ENCODE assay signal across 24 cellular contexts in genomic region chr1:32779242-32779641, GRCh38. TPM values are rescaled to one million over a fixed set of nuclear protein-coding genes. Genes with fewer than 3 reads are reported as not detected.
DNase-seq lines count a peak whose midpoint lies in the region; ATAC-seq, FAIRE-seq and TF ChIP-seq lines count a peak whose summit lies in the region.
"Had no signal": no experiment of that assay in that cellular context is flagged by ENCODE, and none has a peak within 500 bp of the region (broad histone marks: within the 10 kb centered on the region; RNA-seq: fewer than 3 reads in every experiment).

No MANE protein-coding gene starts in this region.

- WGBS in K562 (ENCODE audit: insufficient coverage, low coverage, missing lambda C conversion rate) = 90% methylated on average over 5 of the region's 5 CpGs

- no peaks in the 10 kb centered on the region for H3K9me3 ChIP-seq in CD8-positive, alpha-beta T cell (ENCODE audit: low read length)
- no peaks in the 10 kb centered on the region for H3K9me3 ChIP-seq in K562 (replicated peaks; ENCODE audit: control insufficient read depth, insufficient read depth, low read depth, low read length)
- H3K9me3 ChIP-seq: Caco-2 had no signal

- H3K4me1 ChIP-seq in CD8-positive, alpha-beta T cell (ENCODE audit: insufficient read depth, low read length) = no peaks in the 10 kb centered on the region
- no peaks in the 10 kb centered on the region; a peak in 1 of 5 replicates for H3K4me1 ChIP-seq in K562 (replicated peaks in 1 of 2; ENCODE audit: control insufficient read depth in 2 of 2, insufficient read depth in 2 of 2, low read length in 2 of 2)
- H3K4me1 ChIP-seq: Caco-2 had no signal

- no peak overlapping the region for H2AFZ ChIP-seq in K562 (ENCODE audit: low read depth, low read length)

- H3K4me3 ChIP-seq in CD8-positive, alpha-beta T cell (ENCODE audit: low read depth, low read length) = no peak overlapping the region
- no peak overlapping the region for H3K4me3 ChIP-seq in K562
- H3K4me3 ChIP-seq: SK-N-MC had no signal

- no peak for TF ChIP-seq POLR2A in K562 (conservative IDR thresholded peaks at IDR 0.05)

- no peak overlapping the region for H3K4me2 ChIP-seq in K562 (ENCODE audit: insufficient read depth, low read length)
- H3K4me2 ChIP-seq: KMS-11 had no signal

- no peak overlapping the region for H3K4me3 Mint-ChIP-seq in CD8-positive, alpha-beta T cell
- H3K4me3 Mint-ChIP-seq in Calu3 (ENCODE audit: low read depth, unreplicated experiment) = no peak overlapping the region
- no peak overlapping the region for H3K4me3 Mint-ChIP-seq in stimulated activated effector memory CD8-positive, alpha-beta T cell treated with anti-CD3 and anti-CD28 coated beads, Interleukin-12 subunit alpha, Interleukin-12 subunit beta, amount 100 ng/mL, for 72 hours
- H3K4me3 Mint-ChIP-seq: CD4-positive, alpha-beta memory T cell; H9 had no signal

- peaks cover 66% of the 10 kb centered on the region for H3K36me3 ChIP-seq in CD8-positive, alpha-beta T cell (ENCODE audit: insufficient read depth, low read length)
- peaks cover 96% of the 10 kb centered on the region for H3K36me3 ChIP-seq in K562 (ENCODE audit: control insufficient read depth, insufficient read depth, low read length)

- POLR2A ChIA-PET in CD8-positive, alpha-beta T cell (lab: Charles Lee) = no interaction called here
- POLR2A ChIA-PET in K562 (lab: Yijun Ruan, JAX) = interaction anchor here (0.6 to 8.8 kb wide), 5 partner anchors 8 to 1619 kb away, joined by 3 to 116 read pairs (median 3); no protein-coding TSS in a partner anchor

- no peaks in the 10 kb centered on the region for H3K4me1 Mint-ChIP-seq in CD8-positive, alpha-beta T cell (ENCODE audit: low read depth)
- H3K4me1 Mint-ChIP-seq in Calu3 (ENCODE audit: low read depth, unreplicated experiment) = peaks cover 4% of the 10 kb centered on the region
- peaks cover 9% of the 10 kb centered on the region for H3K4me1 Mint-ChIP-seq in stimulated activated effector memory CD8-positive, alpha-beta T cell treated with anti-CD3 and anti-CD28 coated beads, Interleukin-12 subunit alpha, Interleukin-12 subunit beta, amount 100 ng/mL, for 72 hours

- no peak for DNase-seq in CD8-positive, alpha-beta T cell
- no peak for DNase-seq in Calu3
- DNase-seq in K562 (ENCODE audit: extremely low read depth in 1 of 4, low spot score in 3 of 4) = no peak
- DNase-seq in mesenteric fat pad (ENCODE audit: low spot score) = peak; percentile 77
- DNase-seq in stimulated activated effector memory CD8-positive, alpha-beta T cell treated with anti-CD3 and anti-CD28 coated beads, Interleukin-12 subunit alpha, Interleukin-12 subunit beta, amount 100 ng/mL, for 72 hours (ENCODE audit: low spot score in 2 of 2) = no peak
- DNase-seq in activated CD4-positive, alpha-beta T cell treated with anti-CD3 and anti-CD28 coated beads, Interleukin-2, amount 50 U/mL, for 4 hours = no peak
- no peak for DNase-seq in EL
- DNase-seq: C1 segment of cervical spinal cord; Caco-2; CD4-positive, alpha-beta memory T cell; DMS79 treated with DMSO at 0.1 percent for 48 hours; H9; IMR-90; NCI-H1048; NCI-H1417; NCI-H1694; NCI-H2029 treated with DMSO at 0.1 percent for 48 hours; NCI-H2227 treated with DMSO at 0.1 percent for 48 hours; NCI-H526 treated with DMSO at 0.1 percent for 48 hours; RPMI8226; SIG-M5 had no signal

- H3K27me3 ChIP-seq in CD8-positive, alpha-beta T cell (ENCODE audit: insufficient read depth, low read length) = no peaks in the 10 kb centered on the region
- H3K27me3 ChIP-seq in K562 (ENCODE audit: control insufficient read depth in 2 of 2, insufficient read depth in 2 of 2, low read length in 2 of 2) = no peaks in the 10 kb centered on the region

- in situ Hi-C loops in K562 (cut with MboI) = no loop called here

- TF ChIP-seq RAD21 in K562 (CRISPR knock-in tag; conservative IDR thresholded peaks at IDR 0.05 in 1 of 2, IDR thresholded peaks at IDR 0.05 in 1 of 2) = no peak

- peak overlapping the region; percentile 27 for H3K27ac Mint-ChIP-seq in CD8-positive, alpha-beta T cell
- peak overlapping the region; percentile 36 for H3K27ac Mint-ChIP-seq in Calu3 (ENCODE audit: unreplicated experiment)
- H3K27ac Mint-ChIP-seq in stimulated activated effector memory CD8-positive, alpha-beta T cell treated with anti-CD3 and anti-CD28 coated beads, Interleukin-12 subunit alpha, Interleukin-12 subunit beta, amount 100 ng/mL, for 72 hours = no peak overlapping the region

- intact Hi-C loops in CD8-positive, alpha-beta T cell (cut with DNase I, micrococcal nuclease) = no loop called here
- intact Hi-C loops in Calu3 (cut with micrococcal nuclease; ENCODE audit: unreplicated experiment) (no loop called here), K562 (cut with micrococcal nuclease) (no loop called here)

- no peak for TF ChIP-seq CTCF in CD8-positive, alpha-beta T cell (IDR thresholded peaks at IDR 0.05)
- TF ChIP-seq CTCF in Calu3 (IDR thresholded peaks at IDR 0.05; ENCODE audit: unreplicated experiment) (no peak), K562 (IDR thresholded peaks at IDR 0.05 in 2 of 3, conservative IDR thresholded peaks at IDR 0.05 in 1 of 3; ENCODE audit: insufficient read depth in 2 of 3, low read depth in 1 of 3, low read length in 3 of 3) (no peak)

- no peak for FAIRE-seq in K562 (lab: Jason Lieb, UNC)
- FAIRE-seq: GM18507 had no signal

- H3K9me1 ChIP-seq in K562 (ENCODE audit: control insufficient read depth, insufficient read depth, low read length) = peaks cover 5% of the 10 kb centered on the region

- H3K27me3 Mint-ChIP-seq in CD8-positive, alpha-beta T cell (ENCODE audit: low read depth) = no peaks in the 10 kb centered on the region
- no peaks in the 10 kb centered on the region for H3K27me3 Mint-ChIP-seq in Calu3 (ENCODE audit: unreplicated experiment)
- H3K27me3 Mint-ChIP-seq: CD4-positive, alpha-beta memory T cell had no signal

- no peaks in the 10 kb centered on the region for H3K79me2 ChIP-seq in K562 (ENCODE audit: control insufficient read depth, insufficient read depth, low read length)

- CTCF ChIA-PET in CD8-positive, alpha-beta T cell (lab: Charles Lee) = no interaction called here
- CTCF ChIA-PET in Calu3 (lab: Charles Lee) (no interaction called here), K562 (lab: Yijun Ruan, JAX; ENCODE audit: low intra/inter-chr PET ratio) (interaction anchor here (0.6 to 0.8 kb wide), 2 partner anchors 67 to 651 kb away, joined by 3 to 4 read pairs; partner anchors contain the start of gene PHC2)

- H3K9me3 Mint-ChIP-seq in CD8-positive, alpha-beta T cell = no peaks in the 10 kb centered on the region
- no peaks in the 10 kb centered on the region for H3K9me3 Mint-ChIP-seq in Calu3 (ENCODE audit: low read depth, unreplicated experiment)
- no peaks in the 10 kb centered on the region for H3K9me3 Mint-ChIP-seq in stimulated activated effector memory CD8-positive, alpha-beta T cell treated with anti-CD3 and anti-CD28 coated beads, Interleukin-12 subunit alpha, Interleukin-12 subunit beta, amount 100 ng/mL, for 72 hours
- H3K9me3 Mint-ChIP-seq: CD4-positive, alpha-beta memory T cell; H9 had no signal

- H3K36me3 Mint-ChIP-seq in CD8-positive, alpha-beta T cell = peaks cover 90% of the 10 kb centered on the region
- peaks cover 90% of the 10 kb centered on the region for H3K36me3 Mint-ChIP-seq in Calu3 (ENCODE audit: insufficient read depth, unreplicated experiment)
- peaks cover 97% of the 10 kb centered on the region for H3K36me3 Mint-ChIP-seq in stimulated activated effector memory CD8-positive, alpha-beta T cell treated with anti-CD3 and anti-CD28 coated beads, Interleukin-12 subunit alpha, Interleukin-12 subunit beta, amount 100 ng/mL, for 72 hours

- no peak overlapping the region for H3K27ac ChIP-seq in CD8-positive, alpha-beta T cell (ENCODE audit: low read depth, low read length)
- no peak overlapping the region for H3K27ac ChIP-seq in K562 (ENCODE audit: extremely low read depth, low read depth, low read length)
- H3K27ac ChIP-seq: KMS-11, SK-N-MC had no signal

- H4K20me1 ChIP-seq in K562 (replicated peaks; ENCODE audit: control insufficient read depth, insufficient read depth, low read length) = no peaks in the 10 kb centered on the region; the same call in 1 of the 2 replicates

- no peak overlapping the region for H3K9ac ChIP-seq in K562 (ENCODE audit: insufficient read depth in 1 of 2, low read depth in 2 of 2, low read length in 2 of 2)
- H3K9ac ChIP-seq: KMS-11 had no signal

- no peak for TF ChIP-seq EP300 in K562 (IDR thresholded peaks at IDR 0.05; ENCODE audit: low read length)

- BruUV-seq in Calu3 (replicated peaks; lab: Mats Ljungman, UMichigan) = no TSS peak
- no TSS peak for BruUV-seq in K562 (replicated peaks; lab: Mats Ljungman, UMichigan)

- no peak for ATAC-seq in CD8-positive, alpha-beta T cell
- ATAC-seq in K562 = no peak
- no peak for ATAC-seq in stimulated activated effector memory CD8-positive, alpha-beta T cell treated with anti-CD3 and anti-CD28 coated beads, Interleukin-12 subunit alpha, Interleukin-12 subunit beta, amount 100 ng/mL, for 72 hours

RNA-seq across cellular contexts. Expression of gene YARS1, which starts 37.9 kb away (rescaled TPM):
- total RNA-seq in CD8-positive, alpha-beta T cell = 100 to 1,000 TPM; 105 to 114 TPM
- total RNA-seq in Calu3 (2022) (186 and 188 TPM in 2 replicates), K562 (2014; rRNA removed) (336 and 418 TPM in 2 replicates), K562 (2014; rRNA removed; fragmentation: Illumina TruSeq; extraction: Trizol) (207 and 229 TPM in 2 replicates), K562 (2015; rRNA removed; fragmentation: Illumina TruSeq; extraction: Trizol) (127 TPM in 2 replicates), K562 (2021) (276 and 306 TPM in 2 replicates), mesenteric fat pad (125 TPM)
- 469 and 618 TPM in 2 replicates for total RNA-seq in K562 (2011; cell fraction: chromatin; rRNA removed; ENCODE audit: low replicate concordance)
- 286 and 302 TPM in 2 replicates for total RNA-seq in K562 (2011; cell fraction: nucleolus; rRNA removed)
- total RNA-seq in K562 (2011; cell fraction: nucleoplasm; rRNA removed) = 416 and 469 TPM in 2 replicates
- polyA plus RNA-seq in K562 (2011; rRNA removed) (166 and 174 TPM in 2 replicates), K562 (2014; fragmentation: Illumina TruSeq; extraction: Trizol) (312 and 330 TPM in 2 replicates), K562 (2014; fragmentation: Nextera tagmentation; extraction: Ambion mirVana) (10 to 100 TPM; 66.2 to 92.8 TPM), K562 (2014; rRNA removed) (182 and 201 TPM in 2 replicates)
- 69.3 and 114 TPM in 2 replicates for polyA plus RNA-seq in K562 (2011; cell fraction: cytosol; rRNA removed)
- polyA plus RNA-seq in K562 (2011; cell fraction: nucleus; rRNA removed) = 229 and 316 TPM in 2 replicates
- polyA plus RNA-seq in K562 (2012) = 197 and 532 TPM in 2 replicates
- 215 and 273 TPM in 2 replicates for polyA minus RNA-seq in K562 (2011; rRNA and poly(A)+ RNA removed)
- polyA minus RNA-seq in K562 (2011; cell fraction: cytosol; rRNA and poly(A)+ RNA removed) = 116 and 173 TPM in 2 replicates
- polyA minus RNA-seq in K562 (2011; cell fraction: nucleus; rRNA and poly(A)+ RNA removed) = 55.7 and 137 TPM in 2 replicates

RNA-seq across cellular contexts. Expression of gene S100PBP, which starts 38.2 kb away (rescaled TPM):
- 10 to 100 TPM; 21.2 to 26.6 TPM for total RNA-seq in CD8-positive, alpha-beta T cell
- total RNA-seq in Calu3 (2022) (57.4 and 61.1 TPM in 2 replicates), K562 (2014; rRNA removed) (22.8 and 25.7 TPM in 2 replicates), K562 (2014; rRNA removed; fragmentation: Illumina TruSeq; extraction: Trizol) (60.2 and 71.1 TPM in 2 replicates), K562 (2015; rRNA removed; fragmentation: Illumina TruSeq; extraction: Trizol) (36.3 and 45.2 TPM in 2 replicates), K562 (2021) (39.7 and 51.4 TPM in 2 replicates), mesenteric fat pad (25.0 TPM)
- 129 and 333 TPM in 2 replicates for total RNA-seq in K562 (2011; cell fraction: chromatin; rRNA removed; ENCODE audit: low replicate concordance)
- total RNA-seq in K562 (2011; cell fraction: nucleolus; rRNA removed) = 72.0 and 90.1 TPM in 2 replicates
- total RNA-seq in K562 (2011; cell fraction: nucleoplasm; rRNA removed) = 168 and 289 TPM in 2 replicates
- polyA plus RNA-seq in K562 (2011; rRNA removed) (58.9 and 59.8 TPM in 2 replicates), K562 (2014; fragmentation: Illumina TruSeq; extraction: Trizol) (29.4 and 32.9 TPM in 2 replicates), K562 (2014; fragmentation: Nextera tagmentation; extraction: Ambion mirVana) (10 to 100 TPM; 22.9 to 31.8 TPM), K562 (2014; rRNA removed) (29.3 and 37.7 TPM in 2 replicates)
- polyA plus RNA-seq in K562 (2011; cell fraction: cytosol; rRNA removed) = 11.6 and 25.9 TPM in 2 replicates
- polyA plus RNA-seq in K562 (2011; cell fraction: nucleus; rRNA removed) = 46.3 and 64.2 TPM in 2 replicates
- 17.6 and 23.2 TPM in 2 replicates for polyA plus RNA-seq in K562 (2012)
- polyA minus RNA-seq in K562 (2011; rRNA and poly(A)+ RNA removed) = 81.4 and 115 TPM in 2 replicates
- polyA minus RNA-seq in K562 (2011; cell fraction: cytosol; rRNA and poly(A)+ RNA removed) = 23.3 and 23.8 TPM in 2 replicates
- 27.1 and 58.4 TPM in 2 replicates for polyA minus RNA-seq in K562 (2011; cell fraction: nucleus; rRNA and poly(A)+ RNA removed)
